Comparison of ENCODE assay signal across 22 cellular contexts in the genomic region with DNA sequence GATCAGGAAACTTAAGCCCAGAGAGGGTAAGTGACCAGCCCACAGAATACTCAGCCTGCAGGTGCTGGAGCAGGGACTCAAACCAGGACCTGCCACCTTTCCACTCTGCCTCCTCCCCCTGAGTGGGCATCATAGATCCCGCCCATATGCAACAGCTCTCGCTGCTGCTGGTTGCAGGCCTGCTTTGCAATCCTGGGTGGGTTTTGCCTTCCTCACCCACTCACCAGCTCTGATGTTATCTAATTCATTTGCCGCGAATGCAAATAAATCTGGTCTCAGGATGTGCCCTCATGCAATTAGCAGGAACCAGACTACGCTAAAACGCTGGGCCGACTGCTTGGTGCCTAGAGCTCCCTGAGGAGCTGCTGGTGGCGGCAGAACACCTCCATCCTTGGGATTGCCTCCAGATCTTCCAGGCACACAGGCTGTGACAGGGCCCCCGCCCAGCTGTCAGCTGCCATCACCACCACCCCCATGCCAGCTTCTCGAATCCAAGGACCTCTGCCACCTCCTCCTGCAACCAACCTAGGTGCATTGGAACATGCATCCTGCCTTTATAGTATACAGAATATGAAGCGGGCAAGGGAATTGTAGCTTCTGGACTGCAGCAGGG. TPM values are rescaled to one million over a fixed set of nuclear protein-coding genes. Genes with fewer than 3 reads are reported as not detected.
"Had no signal": no experiment of that assay in that cellular context is flagged by ENCODE, and none has a peak within 500 bp of the region (broad histone marks: within the 10 kb centered on the region; RNA-seq: fewer than 3 reads in every experiment).

No MANE protein-coding gene starts in this region.

- H3K4me3 ChIP-seq: adrenal gland, lung, ovary, spleen, thyroid gland had no signal

- H3K27ac ChIP-seq: adrenal gland, foreskin keratinocyte, ovary, spleen, thyroid gland had no signal

- DNase-seq: activated CD4-positive, alpha-beta T cell treated with anti-CD3 and anti-CD28 coated beads for 1 hour; activated CD4-positive, alpha-beta T cell treated with anti-CD3 and anti-CD28 coated beads, Interleukin-2, amount 50 U/mL, for 4 hours; activated gamma-delta T cell treated with Interleukin-2 at 50 U/mL for 16 hours; activated T-cell treated with anti-CD3 and anti-CD28 coated beads for 4 hours; adrenal gland; foreskin keratinocyte; hippocampal formation; kidney; ovary; spleen; stimulated activated naive B cell treated with anti-CD40 and anti-IgM and Interleukin-4, amounts not matched to agents 10 μg/mL and 1 μg/mL and 100 μg/mL, for 72 hours; thyroid gland; WERI-Rb-1 had no signal

- H3K27me3 ChIP-seq: adrenal gland, ovary, thyroid gland had no signal

RNA-seq across cellular contexts. Expression of a gene that starts 28.8 kb away (rescaled TPM):
- total RNA-seq: activated naive CD4-positive, alpha-beta T cell treated with anti-CD3 and anti-CD28 coated beads, Interleukin-2, amount 50 U/mL, for 72 hours; activated T-helper 1 cell treated with anti-CD3 and anti-CD28 coated beads, Interleukin-12 subunit alpha, Interleukin-12 subunit beta, Interleukin-2, Interleukin-4 antibody, amounts not matched to agents 30 ng/mL and 10 ng/mL and 1 ng/mL, durations not matched to agents 14 hours and 24 hours and 36 hours; cardiac septum; epithelial cell of proximal tubule; foreskin keratinocyte; kidney; left lobe of liver; renal cortical epithelial cell; spleen; T-helper 2 cell treated with Interferon-gamma antibody and Interleukin-4, amounts not matched to agents 100 ng/mL and 5 ng/mL, for 36 hours; ureter had no signal
